In genomic region chr14:68627050-68627867, GRCh38 we compare ENCODE assay signal across 9 cellular contexts.
A peak's percentile ranks its signal among the peaks of the same experiment; 100 is the strongest.
DNase-seq lines count a peak whose midpoint lies in the region; ATAC-seq and TF ChIP-seq lines count a peak whose summit lies in the region.
"Had no signal": no experiment of that assay in that cellular context is flagged by ENCODE, and none has a peak within 500 bp of the region (broad histone marks: within the 10 kb centered on the region; RNA-seq: fewer than 3 reads in every experiment).

No MANE protein-coding gene starts in this region.

- peak in 3 of 6 experiments; percentile 12 to 23 (median 16) for TF ChIP-seq CTCF in adrenal gland (IDR thresholded peaks at IDR 0.05)
- TF ChIP-seq CTCF in progenitor cell of endocrine pancreas (IDR thresholded peaks at IDR 0.05; ENCODE audit: unreplicated experiment), result no peak

- ATAC-seq in right cardiac atrium, result peak; percentile 40 to 61
- ATAC-seq in GM19328 (IDR thresholded peaks at IDR 0.05; ENCODE audit: unreplicated experiment), result no peak
- ATAC-seq in GM18868 (IDR thresholded peaks at IDR 0.05; ENCODE audit: unreplicated experiment), result no peak

- intact Hi-C loops in adrenal gland (cut with DNase I), result no loop called here
- intact Hi-C loops in right cardiac atrium (cut with DNase I), result loop anchor here in 2 of 4 donors (5.0 to 10.0 kb wide), 2 partner anchors 40 to 168 kb away; partner anchors contain the start of gene ZFP36L1 (in 1 of the 2)

- DNase-seq in G401 (ENCODE audit: low spot score), result peak; percentile 36
- DNase-seq in adrenal gland, result peak; percentile 87 to 96 (median 91)
- DNase-seq in right cardiac atrium, result peak; percentile 65 to 73 (median 69)
- peak; percentile 3 for DNase-seq in progenitor cell of endocrine pancreas (ENCODE audit: low spot score, unreplicated experiment)
- DNase-seq in NCI-H1105 treated with DMSO at 0.1 percent for 48 hours (lab: John Stamatoyannopoulos, UW), result no peak
- no peak for DNase-seq in COLO829 (ENCODE audit: low spot score)
- DNase-seq: DND-41 had no signal

- H3K27ac Mint-ChIP-seq in progenitor cell of endocrine pancreas, result peak overlapping the region; percentile 100

- H3K27me3 Mint-ChIP-seq in progenitor cell of endocrine pancreas, result no peaks in the 10 kb centered on the region

- H3K4me1 ChIP-seq in adrenal gland (replicated peaks in 1 of 2) (peaks cover 7 to 16% of the 10 kb centered on the region in 2 donors), right cardiac atrium (ENCODE audit: control insufficient read depth, insufficient read depth, low read length) (peaks cover 20% of the 10 kb centered on the region)

- H3K4me3 ChIP-seq in adrenal gland (no peak overlapping the region), right cardiac atrium (ENCODE audit: low read length) (no peak overlapping the region)

- in situ Hi-C loops in G401 (cut with HindIII; ENCODE audit: low sequenced_read_pairs), result no loop called here

- H3K27me3 ChIP-seq in adrenal gland, result no peaks in the 10 kb centered on the region
- no peaks in the 10 kb centered on the region for H3K27me3 ChIP-seq in right cardiac atrium (ENCODE audit: control insufficient read depth, insufficient read depth)

- H3K9me3 ChIP-seq in adrenal gland (replicated peaks in 1 of 3), result no peaks in the 10 kb centered on the region
- H3K9me3 ChIP-seq in right cardiac atrium (ENCODE audit: control insufficient read depth, low read length), result no peaks in the 10 kb centered on the region

- TF ChIP-seq POLR2A in adrenal gland (IDR thresholded peaks at IDR 0.05), result no peak

- peaks cover 55% of the 10 kb centered on the region for H3K4me1 Mint-ChIP-seq in progenitor cell of endocrine pancreas (ENCODE audit: low read depth)

- 34 to 53% (median 40%) methylated on average over 6 of the region's 6 CpGs for WGBS in adrenal gland, 4 donors
- 48% methylated on average over 6 of the region's 6 CpGs for WGBS in right cardiac atrium

- peak overlapping the region; percentile 68 for H3K4me3 Mint-ChIP-seq in progenitor cell of endocrine pancreas (ENCODE audit: low read depth)

- H3K27ac ChIP-seq in adrenal gland, result peak overlapping the region; percentile 21 to 89 (median 87)
- peak overlapping the region; percentile 89 for H3K27ac ChIP-seq in right cardiac atrium (ENCODE audit: low read length)

- H3K36me3 ChIP-seq in adrenal gland (replicated peaks in 1 of 2), result no peaks in the 10 kb centered on the region

- no peaks in the 10 kb centered on the region for H3K36me3 Mint-ChIP-seq in progenitor cell of endocrine pancreas (ENCODE audit: insufficient read depth)

- no peaks in the 10 kb centered on the region for H3K9me3 Mint-ChIP-seq in progenitor cell of endocrine pancreas (ENCODE audit: low read depth)

Comparison
In these comparisons a context has a peak if more than half of its experiments do, and no peak if none do; other contexts are left out.
1. DNase-seq: peak in G401 (single experiment), adrenal gland (7 of 7), right cardiac atrium (3 of 3) and progenitor cell of endocrine pancreas (single experiment); none in NCI-H1105 treated with DMSO at 0.1 percent for 48 hours (single experiment) and COLO829 (single experiment).
2. ATAC-seq: peak in right cardiac atrium (2 of 2); none in GM19328 (single experiment) and GM18868 (single experiment).